33 cellular contexts compared by ENCODE assay signal in genomic region chr19:30802424-30803013, GRCh38.
"Had no signal": no experiment of that assay in that cellular context is flagged by ENCODE, and none has a peak within 500 bp of the region (broad histone marks: within the 10 kb centered on the region; RNA-seq: fewer than 3 reads in every experiment).

No MANE protein-coding gene starts in this region.

- H3K36me3 ChIP-seq: MG63, SJCRH30 had no signal

- H3K4me1 ChIP-seq: SJCRH30 had no signal

- H3K27ac ChIP-seq: PC-9, RWPE1, SJCRH30, SK-N-MC had no signal

- H3K27me3 ChIP-seq: SJCRH30 had no signal

- FAIRE-seq: RCC 7860 had no signal

- ATAC-seq: Panc1, Right ventricle myocardium inferior, SK-N-SH treated with all-trans-retinoic acid at 6 μM for 48 hours had no signal

- H3K4me3 ChIP-seq: MG63, PC-9, SJCRH30, SK-N-MC had no signal

- H3K4me2 ChIP-seq: PC-9 had no signal

- H2AFZ ChIP-seq: PC-9 had no signal

- DNase-seq: Kasumi-1, MG63, NCI-H1048, NCI-H1092 treated with DMSO at 0.1 percent for 48 hours, NCI-H1105 treated with DMSO at 0.1 percent for 48 hours, NCI-H1417, NCI-H1436, NCI-H146, NCI-H1694, NCI-H187, NCI-H1930, NCI-H2029 treated with DMSO at 0.1 percent for 48 hours, NCI-H2081 treated with DMSO at 0.1 percent for 48 hours, NCI-H2107, NCI-H2171, NCI-H226, NCI-H446 treated with DMSO at 0.1 percent for 48 hours, NCI-H510A, NCI-H524, NCI-H526, NCI-H69, NCI-H748 treated with DMSO at 0.1 percent for 48 hours, NCI-H82, PC-9, SHP77, SIG-M5, SJCRH30 had no signal

- H3K9me3 ChIP-seq: SJCRH30 had no signal
